Comparison of ENCODE assay signal across 8 cellular contexts in the genomic region with DNA sequence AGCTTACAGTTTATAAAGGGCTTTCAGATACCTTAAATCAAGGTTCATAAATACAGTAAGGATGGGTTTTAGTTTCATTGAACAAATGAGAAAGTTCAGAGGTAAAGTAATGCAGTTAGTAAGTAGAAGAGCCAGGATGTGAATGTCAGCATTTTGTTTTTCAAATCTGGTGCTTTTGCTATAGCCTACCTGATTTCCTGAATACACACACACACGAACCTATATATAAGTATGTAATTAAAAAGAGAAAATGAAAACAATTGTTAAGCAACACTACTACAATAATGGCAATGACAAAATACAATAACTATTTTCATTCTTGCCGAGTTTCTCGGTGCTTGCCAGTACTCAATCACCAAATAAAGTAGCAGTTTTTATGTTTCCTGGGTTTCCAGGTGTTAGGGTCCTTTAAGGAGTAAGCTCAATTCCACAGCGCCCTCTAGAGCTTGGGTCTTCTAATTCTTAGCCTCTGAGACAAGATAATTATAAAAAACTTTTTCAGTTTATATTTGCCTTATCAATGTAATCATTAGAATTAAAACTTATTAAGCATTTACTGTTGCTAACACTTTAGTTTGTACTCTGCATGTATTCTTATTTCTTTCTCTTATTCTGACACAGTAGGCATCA.
DNase-seq lines count a peak whose midpoint lies in the region; ATAC-seq and TF ChIP-seq lines count a peak whose summit lies in the region.

No MANE protein-coding gene starts in this region.

- WGBS in SK-N-SH (ENCODE audit: low lambda C conversion rate), result 10% methylated on average over 4 of the region's 4 CpGs
- 50% methylated on average over 4 of the region's 4 CpGs for WGBS in esophagus muscularis mucosa
- 41% methylated on average over 4 of the region's 4 CpGs for WGBS in smooth muscle cell (ENCODE audit: low lambda C conversion rate)

- H3K9me3 ChIP-seq in SK-N-SH (no peaks in the 10 kb centered on the region), esophagus muscularis mucosa (no peaks in the 10 kb centered on the region), smooth muscle cell (replicated peaks; ENCODE audit: low read depth) (no peaks in the 10 kb centered on the region)

- ATAC-seq in GM18858 (IDR thresholded peaks at IDR 0.05; ENCODE audit: unreplicated experiment), result peak; percentile 65
- peak; percentile 78 for ATAC-seq in HG03442 (IDR thresholded peaks at IDR 0.05; ENCODE audit: unreplicated experiment)
- no peak for ATAC-seq in HG03139 (IDR thresholded peaks at IDR 0.05; ENCODE audit: unreplicated experiment)
- ATAC-seq in GM18909 (IDR thresholded peaks at IDR 0.05; ENCODE audit: poor library complexity, unreplicated experiment), result no peak

- DNase-seq in SK-N-SH (no peak), esophagus muscularis mucosa (ENCODE audit: extremely low spot score) (no peak), smooth muscle cell (lab: John Stamatoyannopoulos, UW; ENCODE audit: unreplicated experiment) (no peak)

- intact Hi-C loops in esophagus muscularis mucosa (cut with DNase I), result no loop called here

- H3K9me2 ChIP-seq in SK-N-SH, result no peaks in the 10 kb centered on the region

- TF ChIP-seq RAD21 in SK-N-SH (IDR thresholded peaks at IDR 0.05; ENCODE audit: low read length), result peak; percentile 46

- H3K4me1 ChIP-seq in SK-N-SH (ENCODE audit: control insufficient read depth in 1 of 2, insufficient read depth in 2 of 2, low read depth in 1 of 2, low read length in 1 of 2), result no peaks in the 10 kb centered on the region
- H3K4me1 ChIP-seq in esophagus muscularis mucosa, result peaks cover 0 to 26% (median 15%) of the 10 kb centered on the region in 4 donors
- H3K4me1 ChIP-seq in smooth muscle cell (ENCODE audit: low read depth), result no peaks in the 10 kb centered on the region

- no peak overlapping the region for H3K4me2 ChIP-seq in SK-N-SH
- no peak overlapping the region for H3K4me2 ChIP-seq in smooth muscle cell

- CTCF ChIA-PET in SK-N-SH (lab: Yijun Ruan, JAX), result interaction anchor here (0.8 to 1.4 kb wide), 3 partner anchors 12 to 248 kb away, joined by 3 to 5 read pairs (median 3); no protein-coding TSS in a partner anchor

- no peak for TF ChIP-seq POLR2A in esophagus muscularis mucosa (IDR thresholded peaks at IDR 0.05; ENCODE audit: low read depth)

- POLR2A ChIA-PET in SK-N-SH (lab: Yijun Ruan, JAX), result no interaction called here

- H3K9ac ChIP-seq in SK-N-SH (no peak overlapping the region), smooth muscle cell (ENCODE audit: low read depth) (no peak overlapping the region)

- TF ChIP-seq EP300 in SK-N-SH (IDR thresholded peaks at IDR 0.05; ENCODE audit: borderline replicate concordance in 1 of 2, low read depth in 1 of 2, low read length in 1 of 2), result no peak
- TF ChIP-seq EP300 in esophagus muscularis mucosa (IDR thresholded peaks at IDR 0.05), result no peak

- peak; percentile 74 for TF ChIP-seq CTCF in C4-2B (conservative IDR thresholded peaks at IDR 0.05)
- peak; percentile 60 for TF ChIP-seq CTCF in SK-N-SH (IDR thresholded peaks at IDR 0.05)
- TF ChIP-seq CTCF in esophagus muscularis mucosa (IDR thresholded peaks at IDR 0.05), result peak; percentile 39 to 52 (median 46)
- peak; percentile 57 for TF ChIP-seq CTCF in smooth muscle cell (IDR thresholded peaks at IDR 0.05; ENCODE audit: borderline replicate concordance, insufficient read depth, poor library complexity, severe bottlenecking)

- H2AFZ ChIP-seq in SK-N-SH (ENCODE audit: low read depth), result no peak overlapping the region
- no peak overlapping the region for H2AFZ ChIP-seq in smooth muscle cell (ENCODE audit: low read depth)

- no peaks in the 10 kb centered on the region for H3K79me2 ChIP-seq in SK-N-SH (ENCODE audit: insufficient read depth)
- no peaks in the 10 kb centered on the region for H3K79me2 ChIP-seq in smooth muscle cell (ENCODE audit: low read depth)

- H3K4me3 ChIP-seq in SK-N-SH (ENCODE audit: low read depth in 2 of 2, low read length in 1 of 2), result no peak overlapping the region
- no peak overlapping the region for H3K4me3 ChIP-seq in esophagus muscularis mucosa
- no peak overlapping the region for H3K4me3 ChIP-seq in smooth muscle cell

- H3K27ac ChIP-seq in C4-2B (no peak overlapping the region), SK-N-SH (ENCODE audit: low read depth in 2 of 2, low read length in 1 of 2) (no peak overlapping the region), esophagus muscularis mucosa (replicated peaks in 1 of 4) (no peak overlapping the region), smooth muscle cell (ENCODE audit: low read depth) (no peak overlapping the region)

- H3K27me3 ChIP-seq in SK-N-SH (ENCODE audit: insufficient read depth) (no peaks in the 10 kb centered on the region), esophagus muscularis mucosa (no peaks in the 10 kb centered on the region), smooth muscle cell (ENCODE audit: low read depth) (no peaks in the 10 kb centered on the region)

- H4K20me1 ChIP-seq in SK-N-SH (ENCODE audit: insufficient read depth), result no peaks in the 10 kb centered on the region
- H4K20me1 ChIP-seq in smooth muscle cell (ENCODE audit: low read depth), result no peaks in the 10 kb centered on the region

- H3F3A ChIP-seq in SK-N-SH (replicated peaks; ENCODE audit: insufficient read depth) (no peaks in the 10 kb centered on the region), smooth muscle cell (ENCODE audit: low read depth) (no peaks in the 10 kb centered on the region)

- H3K36me3 ChIP-seq in SK-N-SH (replicated peaks in 1 of 2; ENCODE audit: control insufficient read depth in 1 of 2, insufficient read depth in 2 of 2, low read length in 1 of 2) (no peaks in the 10 kb centered on the region), esophagus muscularis mucosa (no peaks in the 10 kb centered on the region), smooth muscle cell (ENCODE audit: low read depth) (no peaks in the 10 kb centered on the region)

TF ChIP-seq in SK-N-SH, 30 proteins besides CTCF, POLR2A, EP300 and RAD21:
- no peak for TF ChIP-seq SIN3A (IDR thresholded peaks at IDR 0.05; ENCODE audit: borderline replicate concordance, low read depth, low read length)
- TF ChIP-seq SMC3 (IDR thresholded peaks at IDR 0.05; ENCODE audit: low read depth, low read length), result peak; percentile 25; the same call in 1 of the 2 replicates

Comparison
In these comparisons a context has a peak if more than half of its experiments do, and no peak if none do; other contexts are left out.
1. ATAC-seq: peak in GM18858 (single experiment) and HG03442 (single experiment); none in HG03139 (single experiment) and GM18909 (single experiment).
2. Peak in every context shown above with its lines, with median percentiles within 50 percentile points of each other: CTCF ChIP-seq.